In genomic region chrX:46637937-46638336, GRCh38 we compare ENCODE assay signal across 13 cellular contexts.
A peak's percentile ranks its signal among the peaks of the same experiment; 100 is the strongest.
DNase-seq lines count a peak whose midpoint lies in the region; ATAC-seq and TF ChIP-seq lines count a peak whose summit lies in the region.
"Had no signal": no experiment of that assay in that cellular context is flagged by ENCODE, and none has a peak within 500 bp of the region (broad histone marks: within the 10 kb centered on the region; RNA-seq: fewer than 3 reads in every experiment).

No MANE protein-coding gene starts in this region.

- peaks cover 41% of the 10 kb centered on the region for H3K27me3 Mint-ChIP-seq in MCF 10A (ENCODE audit: insufficient read depth, unreplicated experiment)
- H3K27me3 Mint-ChIP-seq in stimulated activated naive B cell treated with anti-CD40 and anti-IgM and Interleukin-4, amounts not matched to agents 10 μg/mL and 1 μg/mL and 100 μg/mL, for 72 hours = no peaks in the 10 kb centered on the region

- in situ Hi-C loops in mammary epithelial cell (cut with MboI; ENCODE audit: low sequenced_read_pairs in 2 of 2) (no loop called here), ACHN (cut with HindIII; ENCODE audit: low pct_ligation_motif_present, low pct_unique_long_range_greater_than_20kb, low sequenced_read_pairs) (no loop called here)

- no peak overlapping the region for H3K4me2 ChIP-seq in mammary epithelial cell (ENCODE audit: insufficient read depth, low read depth, low read length)
- H3K4me2 ChIP-seq in Karpas-422 (ENCODE audit: low read depth, low read length, poor library complexity, severe bottlenecking) = no peak overlapping the region
- H3K4me2 ChIP-seq: BLaER1, smooth muscle cell had no signal

- no peak for TF ChIP-seq CTCF in mammary epithelial cell (conservative IDR thresholded peaks at IDR 0.05 in 1 of 2, IDR thresholded peaks at IDR 0.05 in 1 of 2; ENCODE audit: extremely low read depth in 1 of 2, insufficient read depth in 1 of 2, low read depth in 1 of 2, low read length in 2 of 2)
- TF ChIP-seq CTCF in MCF 10A (IDR thresholded peaks at IDR 0.05; ENCODE audit: unreplicated experiment) = no peak

- H3K9me3 ChIP-seq in mammary epithelial cell (replicated peaks; ENCODE audit: insufficient read depth, low read length) (no peaks in the 10 kb centered on the region), Karpas-422 (ENCODE audit: low read length) (no peaks in the 10 kb centered on the region)
- H3K9me3 ChIP-seq: BLaER1, body of pancreas had no signal

- H3K9ac ChIP-seq in mammary epithelial cell (ENCODE audit: insufficient read depth, low read length) (no peak overlapping the region), Karpas-422 (ENCODE audit: low read length) (no peak overlapping the region)
- H3K9ac ChIP-seq: BLaER1 had no signal

- no peaks in the 10 kb centered on the region for H3K9me3 Mint-ChIP-seq in MCF 10A (ENCODE audit: unreplicated experiment)
- no peaks in the 10 kb centered on the region for H3K9me3 Mint-ChIP-seq in stimulated activated naive B cell treated with anti-CD40 and anti-IgM and Interleukin-4, amounts not matched to agents 10 μg/mL and 1 μg/mL and 100 μg/mL, for 72 hours

- H3K27ac ChIP-seq in mammary epithelial cell (ENCODE audit: insufficient read depth, low read depth, low read length) (no peak overlapping the region), Karpas-422 (ENCODE audit: low read length) (no peak overlapping the region)
- H3K27ac ChIP-seq: BLaER1, body of pancreas had no signal

- no peak overlapping the region for H2AFZ ChIP-seq in mammary epithelial cell (ENCODE audit: low read depth, low read length)
- no peak overlapping the region for H2AFZ ChIP-seq in Karpas-422 (ENCODE audit: low read length)

- H3K27me3 ChIP-seq in mammary epithelial cell (ENCODE audit: insufficient read depth, low read length) (no peaks in the 10 kb centered on the region), Karpas-422 (ENCODE audit: low read length) (no peaks in the 10 kb centered on the region)
- H3K27me3 ChIP-seq: BLaER1, body of pancreas had no signal

- H3K4me1 Mint-ChIP-seq in MCF 10A (ENCODE audit: insufficient read depth, unreplicated experiment) = no peaks in the 10 kb centered on the region
- peaks cover 12 to 21% of the 10 kb centered on the region in 2 donors for H3K4me1 Mint-ChIP-seq in stimulated activated naive B cell treated with anti-CD40 and anti-IgM and Interleukin-4, amounts not matched to agents 10 μg/mL and 1 μg/mL and 100 μg/mL, for 72 hours

- DNase-seq in mammary epithelial cell (peak; percentile 62), MCF 10A (ENCODE audit: unreplicated experiment) (no peak), SW480 (ENCODE audit: low spot score) (peak; percentile 2), Karpas-422 (no peak), ACHN (no peak), posterior cingulate gyrus (no peak)
- peak; percentile 26 for DNase-seq in stimulated activated naive B cell treated with anti-CD40 and anti-IgM and Interleukin-4, amounts not matched to agents 10 μg/mL and 1 μg/mL and 100 μg/mL, for 72 hours
- DNase-seq: body of pancreas, mesenchymal stem cell, NCI-H774 had no signal

- POLR2A ChIA-PET in MCF 10A (lab: Yijun Ruan, JAX) = interaction anchor here (0.5 to 0.7 kb wide), 3 partner anchors 21 to 91 kb away, joined by 3 read pairs; no protein-coding TSS in a partner anchor

- H3K4me3 ChIP-seq in mammary epithelial cell (replicated peaks in 1 of 3; ENCODE audit: insufficient read depth in 1 of 3, low read depth in 2 of 3, low read length in 3 of 3) (no peak overlapping the region), Karpas-422 (ENCODE audit: low read length) (no peak overlapping the region)
- H3K4me3 ChIP-seq: BLaER1, body of pancreas, smooth muscle cell had no signal

- no peaks in the 10 kb centered on the region for H3K79me2 ChIP-seq in mammary epithelial cell (ENCODE audit: insufficient read depth, low read length)
- no peaks in the 10 kb centered on the region for H3K79me2 ChIP-seq in Karpas-422 (ENCODE audit: low read length)

- H3K36me3 Mint-ChIP-seq in MCF 10A (ENCODE audit: insufficient read depth, unreplicated experiment) = no peaks in the 10 kb centered on the region
- peaks cover 15 to 37% of the 10 kb centered on the region in 2 donors for H3K36me3 Mint-ChIP-seq in stimulated activated naive B cell treated with anti-CD40 and anti-IgM and Interleukin-4, amounts not matched to agents 10 μg/mL and 1 μg/mL and 100 μg/mL, for 72 hours

- no TSS peak for BruUV-seq in mammary epithelial cell (replicated peaks; lab: Mats Ljungman, UMichigan)
- no TSS peak for BruUV-seq in MCF 10A (replicated peaks; lab: Mats Ljungman, UMichigan)

- dilution Hi-C loops in mammary epithelial cell (cut with HindIII; ENCODE audit: low sequenced_read_pairs) = no loop called here

- intact Hi-C loops in mammary epithelial cell (cut with micrococcal nuclease) (no loop called here), MCF 10A (cut with micrococcal nuclease) (no loop called here), posterior cingulate gyrus (cut with DNase I) (no loop called here)

- WGBS in mammary epithelial cell (ENCODE audit: low coverage, missing lambda C conversion rate) = 18% methylated on average over 2 of the region's 2 CpGs

- H3K36me3 ChIP-seq in mammary epithelial cell (ENCODE audit: insufficient read depth, low read length) (peaks cover 2% of the 10 kb centered on the region), Karpas-422 (ENCODE audit: insufficient read depth, low read length) (no peaks in the 10 kb centered on the region)
- H3K36me3 ChIP-seq: BLaER1 had no signal

- H3K4me3 Mint-ChIP-seq in MCF 10A (ENCODE audit: unreplicated experiment) = no peak overlapping the region
- no peak overlapping the region for H3K4me3 Mint-ChIP-seq in stimulated activated naive B cell treated with anti-CD40 and anti-IgM and Interleukin-4, amounts not matched to agents 10 μg/mL and 1 μg/mL and 100 μg/mL, for 72 hours

- H3K9me2 ChIP-seq in Karpas-422 (replicated peaks; ENCODE audit: insufficient read depth, low read length) = no peaks in the 10 kb centered on the region

- ATAC-seq in HG02885 (IDR thresholded peaks at IDR 0.05; ENCODE audit: poor library complexity, unreplicated experiment) = peak; percentile 80
- ATAC-seq in stimulated activated naive B cell treated with anti-CD40 and anti-IgM and Interleukin-4, amounts not matched to agents 10 μg/mL and 1 μg/mL and 100 μg/mL, for 72 hours (replicated peaks) = peak; percentile 86 to 94
- ATAC-seq: body of pancreas had no signal

- H3K4me1 ChIP-seq in mammary epithelial cell (ENCODE audit: insufficient read depth, low read length) (no peaks in the 10 kb centered on the region), Karpas-422 (ENCODE audit: low read length) (no peaks in the 10 kb centered on the region)
- H3K4me1 ChIP-seq: body of pancreas had no signal

- CTCF ChIA-PET in mammary epithelial cell (lab: Charles Lee; ENCODE audit: low non-redundant PET) (no interaction called here), MCF 10A (lab: Yijun Ruan, JAX) (no interaction called here)

- no peak overlapping the region for H3K27ac Mint-ChIP-seq in MCF 10A (ENCODE audit: low read depth, unreplicated experiment)
- no peak overlapping the region for H3K27ac Mint-ChIP-seq in stimulated activated naive B cell treated with anti-CD40 and anti-IgM and Interleukin-4, amounts not matched to agents 10 μg/mL and 1 μg/mL and 100 μg/mL, for 72 hours

- H4K20me1 ChIP-seq in mammary epithelial cell (ENCODE audit: insufficient read depth, low read length) = no peaks in the 10 kb centered on the region
- no peaks in the 10 kb centered on the region for H4K20me1 ChIP-seq in Karpas-422 (ENCODE audit: insufficient read depth, low read depth, low read length)
- H4K20me1 ChIP-seq: BLaER1 had no signal

Comparison
In these comparisons a context has a peak if more than half of its experiments do, and no peak if none do; other contexts are left out.
1. DNase-seq: peak in mammary epithelial cell (single experiment), SW480 (single experiment) and stimulated activated naive B cell treated with anti-CD40 and anti-IgM and Interleukin-4, amounts not matched to agents 10 μg/mL and 1 μg/mL and 100 μg/mL, for 72 hours (single experiment); none in MCF 10A (single experiment), Karpas-422 (single experiment), ACHN (single experiment) and posterior cingulate gyrus (0 of 10).